In the genomic region with DNA sequence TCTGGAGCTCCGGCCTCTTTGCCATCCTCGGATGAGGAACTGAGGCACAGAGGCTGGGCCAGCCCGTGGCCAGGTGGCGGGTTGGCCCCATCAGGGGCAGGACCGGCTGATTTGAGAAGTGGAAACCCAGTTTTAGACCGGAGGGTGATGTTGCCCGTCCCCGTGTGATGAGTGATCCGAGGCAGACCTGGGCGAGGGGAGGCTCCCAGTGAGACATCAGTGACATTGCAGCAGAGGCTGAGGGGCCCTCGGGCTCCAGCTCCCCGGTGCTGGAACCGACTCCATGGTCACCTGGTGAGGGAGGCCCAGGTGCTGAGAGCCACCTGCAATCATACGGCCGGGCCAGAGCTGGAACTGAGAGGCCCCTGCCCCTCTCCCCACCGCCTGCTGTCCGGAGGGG, we compare ENCODE assay signal across 19 cellular contexts. TPM values are rescaled to one million over a fixed set of nuclear protein-coding genes. Genes with fewer than 3 reads are reported as not detected.
A peak's percentile ranks its signal among the peaks of the same experiment; 100 is the strongest.
DNase-seq lines count a peak whose midpoint lies in the region; ATAC-seq, FAIRE-seq and TF ChIP-seq lines count a peak whose summit lies in the region.
"Had no signal": no experiment of that assay in that cellular context is flagged by ENCODE, and none has a peak within 500 bp of the region (broad histone marks: within the 10 kb centered on the region; RNA-seq: fewer than 3 reads in every experiment).

No MANE protein-coding gene starts in this region.

- no peak overlapping the region for H4K8ac ChIP-seq in neuronal stem cell (ENCODE audit: low read depth, low read length)

- no peaks in the 10 kb centered on the region for H3K4me1 Mint-ChIP-seq in activated T-helper 1 cell treated with anti-CD3 and anti-CD28 coated beads, Interleukin-12 subunit alpha, Interleukin-12 subunit beta, Interleukin-2, Interleukin-4 antibody, amounts not matched to agents 30 ng/mL and 10 ng/mL and 1 ng/mL, durations not matched to agents 14 hours and 24 hours and 36 hours (ENCODE audit: low read depth)
- H3K4me1 Mint-ChIP-seq: CD4-positive, alpha-beta memory T cell had no signal

- TF ChIP-seq CTCF in WERI-Rb-1 (IDR thresholded peaks at IDR 0.05; ENCODE audit: low read depth, low read length): no peak

- no peak overlapping the region for H3K4me2 ChIP-seq in neuronal stem cell (ENCODE audit: insufficient read depth, low read length, poor library complexity, severe bottlenecking)

- H3K9ac ChIP-seq in endocrine pancreas (ENCODE audit: control insufficient read depth, insufficient read depth, low read length) (peak overlapping the region; percentile 73), neuronal stem cell (ENCODE audit: low read depth, low read length, poor library complexity) (no peak overlapping the region)

- peak overlapping the region; percentile 98 for H3K27ac ChIP-seq in WERI-Rb-1
- H3K27ac ChIP-seq in neuronal stem cell (replicated peaks; ENCODE audit: low read length): no peak overlapping the region
- no peak overlapping the region for H3K27ac ChIP-seq in small intestine (ENCODE audit: low read depth in 1 of 2, low read length in 1 of 2)

- H3K9me3 Mint-ChIP-seq in activated T-helper 1 cell treated with anti-CD3 and anti-CD28 coated beads, Interleukin-12 subunit alpha, Interleukin-12 subunit beta, Interleukin-2, Interleukin-4 antibody, amounts not matched to agents 30 ng/mL and 10 ng/mL and 1 ng/mL, durations not matched to agents 14 hours and 24 hours and 36 hours: no peaks in the 10 kb centered on the region
- H3K9me3 Mint-ChIP-seq: CD4-positive, alpha-beta memory T cell had no signal

- peak; percentile 70 for DNase-seq in H7
- DNase-seq in WERI-Rb-1: no peak
- no peak for DNase-seq in neuronal stem cell (ENCODE audit: low spot score)
- no peak for DNase-seq in activated T-helper 1 cell treated with anti-CD3 and anti-CD28 coated beads, Interleukin-12 subunit alpha, Interleukin-12 subunit beta, Interleukin-2, Interleukin-4 antibody, amounts not matched to agents 30 ng/mL and 10 ng/mL and 1 ng/mL, durations not matched to agents 14 hours and 24 hours and 36 hours (ENCODE audit: low spot score)
- no peak for DNase-seq in small intestine
- DNase-seq: C1 segment of cervical spinal cord, Caco-2, DND-41, GOT3, HCEC 1CT had no signal

- no peak overlapping the region for H4K91ac ChIP-seq in neuronal stem cell (ENCODE audit: low read depth, low read length, poor library complexity)

- no peak overlapping the region for H2BK120ac ChIP-seq in neuronal stem cell (ENCODE audit: low read depth, low read length)

- ATAC-seq in HG03571 (IDR thresholded peaks at IDR 0.05; ENCODE audit: unreplicated experiment): no peak

- no CpG with 5 or more reads among the region's 17 CpGs for WGBS in neuronal stem cell (ENCODE audit: extremely low coverage in 2 of 2, insufficient read length in 2 of 2, insufficient replicate concordance in 1 of 2), 2 donors
- 22 to 50% (median 31%) methylated on average over 12 to 17 of the region's 17 CpGs for WGBS in small intestine, 3 donors

- no peak overlapping the region for H3K14ac ChIP-seq in neuronal stem cell (ENCODE audit: low read length)

- no peak overlapping the region for H3K27ac Mint-ChIP-seq in activated T-helper 1 cell treated with anti-CD3 and anti-CD28 coated beads, Interleukin-12 subunit alpha, Interleukin-12 subunit beta, Interleukin-2, Interleukin-4 antibody, amounts not matched to agents 30 ng/mL and 10 ng/mL and 1 ng/mL, durations not matched to agents 14 hours and 24 hours and 36 hours
- H3K27ac Mint-ChIP-seq: CD4-positive, alpha-beta memory T cell had no signal

- no peaks in the 10 kb centered on the region for H3K27me3 ChIP-seq in H7 (ENCODE audit: control insufficient read depth, insufficient read depth, low read length)
- H3K27me3 ChIP-seq in WERI-Rb-1 (ENCODE audit: insufficient read depth, low read depth, severe bottlenecking): no peaks in the 10 kb centered on the region
- H3K27me3 ChIP-seq in endocrine pancreas (ENCODE audit: control insufficient read depth, insufficient read depth, low read length): no peaks in the 10 kb centered on the region
- peaks cover 0 to 25% (median 0%) of the 10 kb centered on the region in 3 experiments for H3K27me3 ChIP-seq in neuronal stem cell (ENCODE audit: control insufficient read depth in 3 of 3, insufficient read depth in 3 of 3, low read depth in 1 of 3, low read length in 3 of 3)
- no peaks in the 10 kb centered on the region for H3K27me3 ChIP-seq in small intestine (ENCODE audit: control insufficient read depth in 2 of 2, insufficient read depth in 2 of 2, low read length in 2 of 2)

- H3K36me3 ChIP-seq in H7 (replicated peaks; ENCODE audit: control insufficient read depth, insufficient read depth, low read length): no peaks in the 10 kb centered on the region
- no peaks in the 10 kb centered on the region for H3K36me3 ChIP-seq in WERI-Rb-1
- no peaks in the 10 kb centered on the region for H3K36me3 ChIP-seq in endocrine pancreas (ENCODE audit: control insufficient read depth, insufficient read depth, low read length)
- H3K36me3 ChIP-seq in neuronal stem cell (replicated peaks in 1 of 2; ENCODE audit: control insufficient read depth in 2 of 2, insufficient read depth in 2 of 2, low read length in 2 of 2): no peaks in the 10 kb centered on the region
- no peaks in the 10 kb centered on the region for H3K36me3 ChIP-seq in small intestine (ENCODE audit: control insufficient read depth in 2 of 2, insufficient read depth in 2 of 2, low read length in 2 of 2)

- H3K4ac ChIP-seq in neuronal stem cell (ENCODE audit: low read length): no peak overlapping the region

- H3K79me1 ChIP-seq in neuronal stem cell (ENCODE audit: low read depth, low read length): no peaks in the 10 kb centered on the region

- intact Hi-C loops in activated T-helper 1 cell treated with anti-CD3 and anti-CD28 coated beads, Interleukin-12 subunit alpha, Interleukin-12 subunit beta, Interleukin-2, Interleukin-4 antibody, amounts not matched to agents 30 ng/mL and 10 ng/mL and 1 ng/mL, durations not matched to agents 14 hours and 24 hours and 36 hours (cut with micrococcal nuclease): no loop called here

- H3K4me1 ChIP-seq in endocrine pancreas (ENCODE audit: control insufficient read depth, insufficient read depth, low read length) (no peaks in the 10 kb centered on the region), neuronal stem cell (ENCODE audit: control insufficient read depth in 2 of 2, insufficient read depth in 1 of 2, low read depth in 1 of 2, low read length in 2 of 2) (peaks cover 8 to 10% of the 10 kb centered on the region in 2 donors), small intestine (ENCODE audit: control insufficient read depth in 2 of 2, insufficient read depth in 1 of 2, low read depth in 1 of 2, low read length in 1 of 2) (no peaks in the 10 kb centered on the region)
- H3K4me1 ChIP-seq: Caco-2 had no signal

- no peaks in the 10 kb centered on the region for H3K27me3 Mint-ChIP-seq in activated T-helper 1 cell treated with anti-CD3 and anti-CD28 coated beads, Interleukin-12 subunit alpha, Interleukin-12 subunit beta, Interleukin-2, Interleukin-4 antibody, amounts not matched to agents 30 ng/mL and 10 ng/mL and 1 ng/mL, durations not matched to agents 14 hours and 24 hours and 36 hours (ENCODE audit: insufficient read depth)
- H3K27me3 Mint-ChIP-seq: CD4-positive, alpha-beta memory T cell had no signal

- H2AFZ ChIP-seq in neuronal stem cell (ENCODE audit: low read length): no peak overlapping the region

- no peak overlapping the region for H3K23ac ChIP-seq in neuronal stem cell (ENCODE audit: low read depth, low read length, poor library complexity)

- H2AK5ac ChIP-seq in neuronal stem cell (ENCODE audit: low read depth, low read length): peak overlapping the region; percentile 54

- H3K9me3 ChIP-seq in WERI-Rb-1 (ENCODE audit: severe bottlenecking): no peaks in the 10 kb centered on the region
- H3K9me3 ChIP-seq in endocrine pancreas (ENCODE audit: control insufficient read depth, low read length): no peaks in the 10 kb centered on the region
- peaks cover 0 to 2% of the 10 kb centered on the region in 2 donors for H3K9me3 ChIP-seq in neuronal stem cell (replicated peaks in 1 of 2; ENCODE audit: control insufficient read depth in 2 of 2, insufficient read depth in 1 of 2, low read depth in 1 of 2, low read length in 2 of 2)
- H3K9me3 ChIP-seq in small intestine (ENCODE audit: control insufficient read depth, low read depth): no peaks in the 10 kb centered on the region
- H3K9me3 ChIP-seq: Caco-2 had no signal

- peak overlapping the region; percentile 78 for H2BK5ac ChIP-seq in neuronal stem cell (ENCODE audit: low read length)

- H2BK12ac ChIP-seq in neuronal stem cell (ENCODE audit: low read length): no peak overlapping the region

- no peak for FAIRE-seq in small intestine (lab: Jason Lieb, UNC)
- FAIRE-seq: GM12892, GM19239, H54 had no signal

- no peaks in the 10 kb centered on the region for H3K36me3 Mint-ChIP-seq in activated T-helper 1 cell treated with anti-CD3 and anti-CD28 coated beads, Interleukin-12 subunit alpha, Interleukin-12 subunit beta, Interleukin-2, Interleukin-4 antibody, amounts not matched to agents 30 ng/mL and 10 ng/mL and 1 ng/mL, durations not matched to agents 14 hours and 24 hours and 36 hours (ENCODE audit: low read depth)
- H3K36me3 Mint-ChIP-seq: CD4-positive, alpha-beta memory T cell had no signal

- H3K4me3 Mint-ChIP-seq in activated T-helper 1 cell treated with anti-CD3 and anti-CD28 coated beads, Interleukin-12 subunit alpha, Interleukin-12 subunit beta, Interleukin-2, Interleukin-4 antibody, amounts not matched to agents 30 ng/mL and 10 ng/mL and 1 ng/mL, durations not matched to agents 14 hours and 24 hours and 36 hours: no peak overlapping the region
- H3K4me3 Mint-ChIP-seq: CD4-positive, alpha-beta memory T cell had no signal

- H2BK15ac ChIP-seq in neuronal stem cell (ENCODE audit: low read length): peak overlapping the region; percentile 10

- H3K4me3 ChIP-seq in H7 (ENCODE audit: insufficient read depth, low read depth, low read length): no peak overlapping the region
- H3K4me3 ChIP-seq in WERI-Rb-1 (ENCODE audit: low read depth, low read length): no peak overlapping the region
- no peak overlapping the region for H3K4me3 ChIP-seq in endocrine pancreas (ENCODE audit: control insufficient read depth, insufficient read depth, low read length)
- no peak overlapping the region for H3K4me3 ChIP-seq in neuronal stem cell (ENCODE audit: low read length in 2 of 2)
- H3K4me3 ChIP-seq in small intestine (ENCODE audit: low read depth in 1 of 2, low read length in 2 of 2): no peak overlapping the region

- peak overlapping the region; percentile 57 for H3K18ac ChIP-seq in neuronal stem cell (ENCODE audit: low read length)

RNA-seq across cellular contexts. Expression of a gene that starts 26.9 kb away (rescaled TPM):
- 24.8 and 27.3 TPM in 2 replicates for total RNA-seq in H7 (2014; rRNA removed; shearing (Covaris generic))
- 21.5 TPM for polyA plus RNA-seq in neuronal stem cell (2013, experiment 1 of 2)
- 21.7 TPM for polyA plus RNA-seq in neuronal stem cell (2013, experiment 2 of 2)
- total RNA-seq in activated T-helper 1 cell treated with anti-CD3 and anti-CD28 coated beads, Interleukin-12 subunit alpha, Interleukin-12 subunit beta, Interleukin-2, Interleukin-4 antibody, amounts not matched to agents 30 ng/mL and 10 ng/mL and 1 ng/mL, durations not matched to agents 14 hours and 24 hours and 36 hours: 0.12 and 0.18 TPM in 2 replicates
- 1 to 10 TPM in 2 of 3 donors, under 1 TPM in 1; 0.22 to 7.0 (median 1.1) TPM for polyA plus RNA-seq in small intestine

RNA-seq across cellular contexts. Expression of a gene that starts 30.0 kb away (rescaled TPM):
- total RNA-seq in H7 (2014; rRNA removed; shearing (Covaris generic)): not detected in 2 replicates
- polyA plus RNA-seq in neuronal stem cell (2013, experiment 1 of 2): not detected
- not detected for polyA plus RNA-seq in neuronal stem cell (2013, experiment 2 of 2)
- not detected in 2 replicates for total RNA-seq in activated T-helper 1 cell treated with anti-CD3 and anti-CD28 coated beads, Interleukin-12 subunit alpha, Interleukin-12 subunit beta, Interleukin-2, Interleukin-4 antibody, amounts not matched to agents 30 ng/mL and 10 ng/mL and 1 ng/mL, durations not matched to agents 14 hours and 24 hours and 36 hours
- polyA plus RNA-seq in small intestine: not detected
- total RNA-seq: A673; Caco-2; CD4-positive, alpha-beta memory T cell had no signal
- polyA plus RNA-seq: BJ; CD4-positive, alpha-beta memory T cell had no signal

RNA-seq across cellular contexts. Expression of a gene that starts 53.5 kb away (rescaled TPM):
- total RNA-seq in H7 (2014; rRNA removed; shearing (Covaris generic)): 0.18 and 0.21 TPM in 2 replicates
- not detected for polyA plus RNA-seq in neuronal stem cell (2013, experiment 1 of 2)
- polyA plus RNA-seq in neuronal stem cell (2013, experiment 2 of 2): not detected
- total RNA-seq in activated T-helper 1 cell treated with anti-CD3 and anti-CD28 coated beads, Interleukin-12 subunit alpha, Interleukin-12 subunit beta, Interleukin-2, Interleukin-4 antibody, amounts not matched to agents 30 ng/mL and 10 ng/mL and 1 ng/mL, durations not matched to agents 14 hours and 24 hours and 36 hours: not detected in 2 replicates
- polyA plus RNA-seq in small intestine: under 1 TPM in 1 of 3 donors, not detected in 2; 0.24 TPM
- total RNA-seq: A172; A673; CD4-positive, alpha-beta memory T cell had no signal
- polyA plus RNA-seq: BJ; CD4-positive, alpha-beta memory T cell had no signal

Comparison
In these comparisons a context has a peak if more than half of its experiments do, and no peak if none do; other contexts are left out.
1. RNA of a gene that starts 26.9 kb away (total RNA-seq): 24.8 to 27.3 TPM in H7; 0.12 to 0.18 TPM in activated T-helper 1 cell treated with anti-CD3 and anti-CD28 coated beads, Interleukin-12 subunit alpha, Interleukin-12 subunit beta, Interleukin-2, Interleukin-4 antibody, amounts not matched to agents 30 ng/mL and 10 ng/mL and 1 ng/mL, durations not matched to agents 14 hours and 24 hours and 36 hours; every median in the first group is over 10 times any median in the second.